Comparison of ENCODE assay signal across 22 cellular contexts in genomic region chr1:211893260-211893659, GRCh38.
DNase-seq lines count a peak whose midpoint lies in the region; ATAC-seq and TF ChIP-seq lines count a peak whose summit lies in the region.
"Had no signal": no experiment of that assay in that cellular context is flagged by ENCODE, and none has a peak within 500 bp of the region (broad histone marks: within the 10 kb centered on the region; RNA-seq: fewer than 3 reads in every experiment).

No MANE protein-coding gene starts in this region.

- no TSS peak for BruUV-seq in IMR-90 (replicated peaks; lab: Mats Ljungman, UMichigan)

- no peak overlapping the region for H2BK20ac ChIP-seq in IMR-90 (ENCODE audit: low read depth, low read length)

- no peaks in the 10 kb centered on the region for H3K9me1 ChIP-seq in IMR-90 (ENCODE audit: insufficient read depth, low read length)

- no peaks in the 10 kb centered on the region for H3K36me3 ChIP-seq in IMR-90 (ENCODE audit: control insufficient read depth, insufficient read depth, low read length)
- H3K36me3 ChIP-seq: BE2C, BLaER1 had no signal

- H3K14ac ChIP-seq in IMR-90 (replicated peaks; ENCODE audit: low read depth, low read length), result no peak overlapping the region

- no peaks in the 10 kb centered on the region for H4K20me1 ChIP-seq in IMR-90 (ENCODE audit: insufficient read depth, low read length)
- H4K20me1 ChIP-seq: BLaER1 had no signal

- dilution Hi-C loops in IMR-90 (cut with HindIII; ENCODE audit: low sequenced_read_pairs, unreplicated experiment), result no loop called here

- H4K91ac ChIP-seq in IMR-90 (ENCODE audit: insufficient read depth, low read depth, low read length), result no peak overlapping the region

- no peak overlapping the region for H2AFZ ChIP-seq in IMR-90 (replicated peaks; ENCODE audit: low read length, poor library complexity)

- in situ Hi-C loops in IMR-90 (cut with MboI; ENCODE audit: low sequenced_read_pairs), result no loop called here

- no peak overlapping the region for H4K5ac ChIP-seq in IMR-90 (ENCODE audit: low read depth, low read length)

- CTCF ChIA-PET in IMR-90 (lab: Yijun Ruan, JAX), result interaction anchor here (1.0 to 1.3 kb wide), 2 partner anchors 8 to 52 kb away, joined by 3 read pairs; no protein-coding TSS in a partner anchor

- intact Hi-C loops in IMR-90 (cut with micrococcal nuclease) (no loop called here), left colon (cut with DNase I, micrococcal nuclease) (no loop called here)

- H3K4me1 ChIP-seq in IMR-90 (ENCODE audit: control insufficient read depth, insufficient read depth, low read length), result no peaks in the 10 kb centered on the region
- H3K4me1 ChIP-seq: BE2C, BLaER1 had no signal

- no peak for TF ChIP-seq CTCF in IMR-90 (conservative IDR thresholded peaks at IDR 0.05; ENCODE audit: low read depth, low read length)

- H2BK15ac ChIP-seq in IMR-90 (ENCODE audit: low read depth, low read length), result no peak overlapping the region

- TF ChIP-seq POLR2A in IMR-90 (IDR thresholded peaks at IDR 0.05; ENCODE audit: low read depth, low read length), result no peak

- no peaks in the 10 kb centered on the region for H3K79me1 ChIP-seq in IMR-90 (ENCODE audit: low read depth in 1 of 2, low read length in 2 of 2)

- H2BK120ac ChIP-seq in IMR-90 (ENCODE audit: low read depth, low read length), result no peak overlapping the region

- no peak overlapping the region for H3K56ac ChIP-seq in IMR-90 (ENCODE audit: extremely low read depth, insufficient read depth, low read length)

- no peak overlapping the region for H3K23ac ChIP-seq in IMR-90 (ENCODE audit: low read depth, low read length)

- TF ChIP-seq RAD21 in IMR-90 (IDR thresholded peaks at IDR 0.05; ENCODE audit: low read length), result no peak

- H3K4ac ChIP-seq in IMR-90 (ENCODE audit: low read depth, low read length), result no peak overlapping the region

- peak; percentile 22 for DNase-seq in NCI-H748 (lab: John Stamatoyannopoulos, UW; ENCODE audit: unreplicated experiment)
- no peak for DNase-seq in NCI-H748 treated with DMSO at 0.1 percent for 48 hours (lab: John Stamatoyannopoulos, UW)
- peak; percentile 14 for DNase-seq in HuH-7.5 (ENCODE audit: low spot score)
- DNase-seq in IMR-90, result no peak
- peak; percentile 95 for DNase-seq in NCI-H69 (lab: John Stamatoyannopoulos, UW)
- no peak for DNase-seq in left colon
- DNase-seq: 8988T; ACHN; C1 segment of cervical spinal cord; CD4-positive, alpha-beta memory T cell; CD4-positive, CD25-positive, alpha-beta regulatory T cell; CD8-positive, alpha-beta memory T cell; DMS 273 treated with DMSO at 0.1 percent for 48 hours; DMS53; DMS79; DND-41; EL; GDM1 had no signal

- ATAC-seq in IMR-90 (ENCODE audit: low read depth) (no peak), left colon (no peak), HG03196 (IDR thresholded peaks at IDR 0.05; ENCODE audit: unreplicated experiment) (no peak), GM18858 (IDR thresholded peaks at IDR 0.05; ENCODE audit: unreplicated experiment) (no peak)

- no peak overlapping the region for H2AK5ac ChIP-seq in IMR-90 (ENCODE audit: low read depth, low read length)

- H3K27me3 ChIP-seq in IMR-90 (ENCODE audit: control insufficient read depth, insufficient read depth, low read length), result peaks cover 12% of the 10 kb centered on the region
- H3K27me3 ChIP-seq: BE2C, BLaER1 had no signal

- no peak overlapping the region for H3K27ac ChIP-seq in IMR-90 (ENCODE audit: insufficient read depth, low read length)
- H3K27ac ChIP-seq: BLaER1 had no signal

- no peaks in the 10 kb centered on the region for H3K9me3 ChIP-seq in IMR-90 (ENCODE audit: control insufficient read depth, insufficient read depth, low read length)
- H3K9me3 ChIP-seq: BE2C had no signal

- POLR2A ChIA-PET in IMR-90 (lab: Charles Lee; ENCODE audit: unreplicated experiment), result no interaction called here

- H3K18ac ChIP-seq in IMR-90 (ENCODE audit: low read depth, low read length), result no peak overlapping the region

- no peak overlapping the region for H3K4me3 ChIP-seq in IMR-90 (ENCODE audit: insufficient read depth, low read depth, low read length)
- H3K4me3 ChIP-seq: BLaER1 had no signal

- WGBS in IMR-90 (ENCODE audit: extremely low coverage in 2 of 2, insufficient read length in 1 of 2), 2 experiments, result no CpG with 5 or more reads among the region's 5 CpGs

- peak overlapping the region; percentile 20 for H2AK9ac ChIP-seq in IMR-90 (replicated peaks; ENCODE audit: low read depth, low read length, poor library complexity)

- H2BK5ac ChIP-seq in IMR-90 (ENCODE audit: low read depth, low read length, poor library complexity, severe bottlenecking), result no peak overlapping the region

- H3K9ac ChIP-seq in IMR-90 (ENCODE audit: low read depth, low read length), result no peak overlapping the region
- H3K9ac ChIP-seq: BLaER1 had no signal

- no peak overlapping the region for H4K8ac ChIP-seq in IMR-90 (ENCODE audit: low read depth in 2 of 2, low read length in 2 of 2)

- H3K4me2 ChIP-seq in IMR-90 (ENCODE audit: low read depth, low read length), result no peak overlapping the region
- H3K4me2 ChIP-seq: BLaER1 had no signal

TF ChIP-seq in IMR-90, 13 proteins besides CTCF, POLR2A, EP300 and RAD21:
- TF ChIP-seq, protein P1, sequence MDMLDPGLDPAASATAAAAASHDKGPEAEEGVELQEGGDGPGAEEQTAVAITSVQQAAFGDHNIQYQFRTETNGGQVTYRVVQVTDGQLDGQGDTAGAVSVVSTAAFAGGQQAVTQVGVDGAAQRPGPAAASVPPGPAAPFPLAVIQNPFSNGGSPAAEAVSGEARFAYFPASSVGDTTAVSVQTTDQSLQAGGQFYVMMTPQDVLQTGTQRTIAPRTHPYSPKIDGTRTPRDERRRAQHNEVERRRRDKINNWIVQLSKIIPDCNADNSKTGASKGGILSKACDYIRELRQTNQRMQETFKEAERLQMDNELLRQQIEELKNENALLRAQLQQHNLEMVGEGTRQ (IDR thresholded peaks at IDR 0.05; ENCODE audit: low read depth, low read length), result no peak
- no peak for TF ChIP-seq RCOR1 (IDR thresholded peaks at IDR 0.05; ENCODE audit: insufficient replicate concordance, low read length)
- TF ChIP-seq SMC3 (IDR thresholded peaks at IDR 0.05; ENCODE audit: low read depth, low read length), result no peak
- TF ChIP-seq CEBPB (IDR thresholded peaks at IDR 0.05; ENCODE audit: low read depth, low read length), result no peak
- TF ChIP-seq BHLHE40 (IDR thresholded peaks at IDR 0.05; ENCODE audit: low read depth, low read length), result no peak
- no peak for TF ChIP-seq MAZ (IDR thresholded peaks at IDR 0.05; ENCODE audit: borderline replicate concordance, low read depth, low read length)
- no peak for TF ChIP-seq MXI1 (IDR thresholded peaks at IDR 0.05; ENCODE audit: borderline replicate concordance, low read depth, low read length)
- no peak for TF ChIP-seq MAFK (IDR thresholded peaks at IDR 0.05; ENCODE audit: low read depth, low read length)
- no peak for TF ChIP-seq CHD1 (IDR thresholded peaks at IDR 0.05; ENCODE audit: low read depth, low read length)
- TF ChIP-seq ELK1 (IDR thresholded peaks at IDR 0.05; ENCODE audit: borderline replicate concordance, low read depth, low read length), result no peak
- no peak for TF ChIP-seq NFE2L2 (IDR thresholded peaks at IDR 0.05; ENCODE audit: low read depth, low read length)
- TF ChIP-seq FOS (IDR thresholded peaks at IDR 0.05; ENCODE audit: low read depth, low read length), result no peak
- TF ChIP-seq RFX5 (IDR thresholded peaks at IDR 0.05; ENCODE audit: low read depth, low read length), result no peak

Comparison
In these comparisons a context has a peak if more than half of its experiments do, and no peak if none do; other contexts are left out.
1. DNase-seq: peak in NCI-H748 (single experiment), HuH-7.5 (single experiment) and NCI-H69 (single experiment); none in NCI-H748 treated with DMSO at 0.1 percent for 48 hours (single experiment), IMR-90 (single experiment) and left colon (0 of 2).